ENCODE assay signal across 17 cellular contexts in the genomic region with DNA sequence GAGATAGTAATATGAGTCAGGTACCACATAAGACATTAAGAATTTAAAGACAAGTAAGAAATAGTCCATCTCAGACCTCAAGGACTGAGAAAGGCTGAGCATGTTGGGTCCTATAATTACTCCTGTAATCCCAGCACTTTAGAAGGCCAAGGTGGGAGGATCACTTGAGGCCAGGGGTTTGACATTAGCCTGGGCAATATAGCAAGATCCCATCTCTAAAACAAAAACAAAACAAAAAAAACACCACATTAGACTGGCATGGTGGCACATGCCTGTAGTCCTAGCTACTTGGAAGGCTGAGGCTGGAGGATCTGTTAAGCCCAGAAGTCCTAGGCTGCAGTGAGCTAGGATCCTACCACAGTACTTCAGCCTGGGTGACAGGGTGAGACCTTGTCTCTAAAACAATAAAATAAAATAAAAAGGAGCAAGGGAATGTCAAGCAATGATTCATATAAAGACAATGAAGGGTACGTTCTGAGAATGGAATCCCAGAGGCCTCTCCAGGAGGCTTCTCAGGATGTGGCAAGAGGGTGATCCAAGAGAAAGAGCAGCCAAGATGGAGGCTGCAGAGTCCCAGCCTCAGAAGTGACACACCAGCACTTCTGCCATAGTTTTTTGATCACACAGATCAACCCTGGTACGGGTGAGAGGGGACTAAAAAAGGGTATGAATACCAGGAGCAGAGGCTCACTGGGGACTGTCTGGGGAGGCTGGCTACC.
DNase-seq lines count a peak whose midpoint lies in the region; ATAC-seq, FAIRE-seq and TF ChIP-seq lines count a peak whose summit lies in the region.
"Had no signal": no experiment of that assay in that cellular context is flagged by ENCODE, and none has a peak within 500 bp of the region (broad histone marks: within the 10 kb centered on the region; RNA-seq: fewer than 3 reads in every experiment).

No MANE protein-coding gene starts in this region.

- TF ChIP-seq POLR2A in esophagus squamous epithelium (IDR thresholded peaks at IDR 0.05): no peak

- H3K4me3 ChIP-seq in AG10803 (ENCODE audit: low read length) (no peak overlapping the region), bronchial epithelial cell (ENCODE audit: low read depth, low read length) (no peak overlapping the region), esophagus squamous epithelium (no peak overlapping the region), left lung (no peak overlapping the region)
- H3K4me3 ChIP-seq: body of pancreas, heart left ventricle had no signal

- ATAC-seq in activated CD4-positive, CD25-positive, alpha-beta regulatory T cell treated with anti-CD3 and anti-CD28 coated beads, Interleukin-2, amount 50 U/mL, for 24 hours: no peak
- ATAC-seq in left lung: no peak
- ATAC-seq: activated CD8-positive, alpha-beta T cell treated with anti-CD3 and anti-CD28 coated beads for 36 hours; body of pancreas; heart left ventricle; left cardiac atrium had no signal

- H3K27me3 ChIP-seq in bronchial epithelial cell (ENCODE audit: control insufficient read depth, insufficient read depth, low read length) (no peaks in the 10 kb centered on the region), esophagus squamous epithelium (no peaks in the 10 kb centered on the region), left lung (no peaks in the 10 kb centered on the region)
- H3K27me3 ChIP-seq: body of pancreas, heart left ventricle had no signal

- WGBS in esophagus squamous epithelium, 2 donors: 39 to 51% methylated on average over 2 of the region's 2 CpGs

- H3K9me3 ChIP-seq in esophagus squamous epithelium (no peaks in the 10 kb centered on the region), left lung (no peaks in the 10 kb centered on the region)
- H3K9me3 ChIP-seq: body of pancreas, heart left ventricle had no signal

- no peaks in the 10 kb centered on the region for H3K36me3 ChIP-seq in bronchial epithelial cell (ENCODE audit: control insufficient read depth, insufficient read depth, low read length)
- H3K36me3 ChIP-seq in esophagus squamous epithelium: no peaks in the 10 kb centered on the region
- no peaks in the 10 kb centered on the region for H3K36me3 ChIP-seq in left lung
- H3K36me3 ChIP-seq: heart left ventricle had no signal

- DNase-seq in AG10803 (ENCODE audit: low read depth) (peak; percentile 91), LHCN-M2 (ENCODE audit: low read depth) (peak; percentile 66), bronchial epithelial cell (ENCODE audit: low read depth) (peak; percentile 20), kidney tubule cell (ENCODE audit: low spot score) (peak; percentile 69), esophagus squamous epithelium (lab: John Stamatoyannopoulos, UW) (no peak), left lung (no peak), NCI-H146 (lab: John Stamatoyannopoulos, UW) (no peak)
- DNase-seq: activated CD8-positive, alpha-beta T cell treated with anti-CD3 and anti-CD28 coated beads for 36 hours; activated effector memory CD4-positive, alpha-beta T cell treated with Interleukin-2 at 50 U/mL for 16 hours; body of pancreas; CD4-positive, CD25-positive, alpha-beta regulatory T cell; heart left ventricle; KG1; left cardiac atrium; NCI-H187; NCI-H69 had no signal

- no peaks in the 10 kb centered on the region for H3K4me1 ChIP-seq in esophagus squamous epithelium
- H3K4me1 ChIP-seq in left lung: no peaks in the 10 kb centered on the region
- H3K4me1 ChIP-seq: body of pancreas had no signal

- no peak for FAIRE-seq in bronchial epithelial cell (lab: Jason Lieb, UNC)

- H3K27ac ChIP-seq in esophagus squamous epithelium (no peak overlapping the region), left lung (no peak overlapping the region)
- H3K27ac ChIP-seq: body of pancreas, heart left ventricle had no signal

- TF ChIP-seq CTCF in AG10803 (conservative IDR thresholded peaks at IDR 0.05; ENCODE audit: low read length) (no peak), bronchial epithelial cell (IDR thresholded peaks at IDR 0.05; ENCODE audit: insufficient read depth, low read length, severe bottlenecking) (no peak), esophagus squamous epithelium (IDR thresholded peaks at IDR 0.05) (no peak), left lung (IDR thresholded peaks at IDR 0.05) (no peak)

- intact Hi-C loops in esophagus squamous epithelium (cut with DNase I) (no loop called here), left lung (cut with DNase I) (no loop called here)

Comparison
In these comparisons a context has a peak if more than half of its experiments do, and no peak if none do; other contexts are left out.
1. DNase-seq: peak in AG10803 (single experiment), LHCN-M2 (single experiment), bronchial epithelial cell (single experiment) and kidney tubule cell (single experiment); none in esophagus squamous epithelium (single experiment), left lung (0 of 2) and NCI-H146 (single experiment).